27 cellular contexts compared by ENCODE assay signal in genomic region chr2:39881494-39881893, GRCh38.
DNase-seq lines count a peak whose midpoint lies in the region; ATAC-seq and TF ChIP-seq lines count a peak whose summit lies in the region.
"Had no signal": no experiment of that assay in that cellular context is flagged by ENCODE, and none has a peak within 500 bp of the region (broad histone marks: within the 10 kb centered on the region; RNA-seq: fewer than 3 reads in every experiment).

No MANE protein-coding gene starts in this region.

- DNase-seq in ELR (ENCODE audit: low read depth) (peak; percentile 58), NCI-H226 (peak; percentile 29), epithelial cell of prostate (ENCODE audit: low read depth, low spot score) (peak; percentile 63), progenitor cell of endocrine pancreas (ENCODE audit: low spot score, unreplicated experiment) (no peak), GDM1 (lab: John Stamatoyannopoulos, UW) (no peak), NCI-H146 treated with DMSO at 0.1 percent for 48 hours (lab: John Stamatoyannopoulos, UW; ENCODE audit: unreplicated experiment) (no peak)
- DNase-seq: activated CD4-positive, alpha-beta T cell treated with anti-CD3 and anti-CD28 coated beads, Interleukin-2, amount 10 ng/mL, durations not matched to agents 24 days and 14 days; activated naive CD4-positive, alpha-beta T cell; activated T-cell treated with anti-CD3 and anti-CD28 coated beads, Interleukin-2, amount 50 U/mL, for 48 hours; body of pancreas; cerebellar nuclear complex; DMS153; dorsolateral prefrontal cortex; heart left ventricle; kidney glomerular epithelial cell; NCI-H1048; NCI-H1694 treated with DMSO at 0.1 percent for 48 hours; NCI-H2171 treated with DMSO at 0.1 percent for 48 hours; NCI-H526 treated with DMSO at 0.1 percent for 48 hours; SIG-M5; sigmoid colon; stimulated activated naive CD8-positive, alpha-beta T cell treated with anti-CD3 and anti-CD28 coated beads, Interleukin-15, Interleukin-2, amounts not matched to agents 100 U/mL and 50 U/mL, for 24 hours; testis; WERI-Rb-1 had no signal

- H3K27me3 Mint-ChIP-seq in progenitor cell of endocrine pancreas: no peaks in the 10 kb centered on the region
- H3K27me3 Mint-ChIP-seq: activated CD4-positive, alpha-beta T cell treated with anti-CD3 and anti-CD28 coated beads, Interleukin-2, amount 10 ng/mL, durations not matched to agents 24 days and 14 days had no signal

- peaks cover 15% of the 10 kb centered on the region for H3K9me3 Mint-ChIP-seq in progenitor cell of endocrine pancreas (ENCODE audit: low read depth)

- peak overlapping the region; percentile 38 for H3K27ac Mint-ChIP-seq in progenitor cell of endocrine pancreas
- H3K27ac Mint-ChIP-seq: activated CD4-positive, alpha-beta T cell treated with anti-CD3 and anti-CD28 coated beads, Interleukin-2, amount 10 ng/mL, durations not matched to agents 24 days and 14 days had no signal

- H3K4me3 Mint-ChIP-seq in progenitor cell of endocrine pancreas (ENCODE audit: low read depth): no peak overlapping the region
- H3K4me3 Mint-ChIP-seq: activated CD4-positive, alpha-beta T cell treated with anti-CD3 and anti-CD28 coated beads, Interleukin-2, amount 10 ng/mL, durations not matched to agents 24 days and 14 days had no signal

- H3K4me1 Mint-ChIP-seq in progenitor cell of endocrine pancreas (ENCODE audit: low read depth): peaks cover 6% of the 10 kb centered on the region
- H3K4me1 Mint-ChIP-seq: activated CD4-positive, alpha-beta T cell treated with anti-CD3 and anti-CD28 coated beads, Interleukin-2, amount 10 ng/mL, durations not matched to agents 24 days and 14 days had no signal

- H3K36me3 Mint-ChIP-seq in progenitor cell of endocrine pancreas (ENCODE audit: insufficient read depth): no peaks in the 10 kb centered on the region

- peak overlapping the region; percentile 64 for H3K27ac ChIP-seq in epithelial cell of prostate
- H3K27ac ChIP-seq: body of pancreas, HL-60, testis, WERI-Rb-1 had no signal

- ATAC-seq in GM21423 (IDR thresholded peaks at IDR 0.05; ENCODE audit: unreplicated experiment): no peak
- ATAC-seq: body of pancreas; heart left ventricle; HepG2; stimulated activated naive CD8-positive, alpha-beta T cell treated with anti-CD3 and anti-CD28 coated beads, Interleukin-15, Interleukin-2, amounts not matched to agents 100 U/mL and 50 U/mL, for 24 hours had no signal

- no peak for TF ChIP-seq CTCF in progenitor cell of endocrine pancreas (IDR thresholded peaks at IDR 0.05; ENCODE audit: unreplicated experiment)

Comparison
In these comparisons a context has a peak if more than half of its experiments do, and no peak if none do; other contexts are left out.
1. DNase-seq: peak in ELR (single experiment), NCI-H226 (single experiment) and epithelial cell of prostate (single experiment); none in progenitor cell of endocrine pancreas (single experiment), GDM1 (single experiment) and NCI-H146 treated with DMSO at 0.1 percent for 48 hours (single experiment).